Comparison of ENCODE assay signal across 1 cellular context in genomic region chr1:231240883-231241735, GRCh38.
TF ChIP-seq lines count a peak whose summit lies in the region.

GNPAT (plus strand) TSS chr1:231241212; CDS start chr1:231241379, 167 bp downstream.

TF ChIP-seq in HepG2, 621 proteins besides CTCF, POLR2A, EP300 and RAD21 (continued from another document and continues in another):
- TF ChIP-seq, protein P1, sequence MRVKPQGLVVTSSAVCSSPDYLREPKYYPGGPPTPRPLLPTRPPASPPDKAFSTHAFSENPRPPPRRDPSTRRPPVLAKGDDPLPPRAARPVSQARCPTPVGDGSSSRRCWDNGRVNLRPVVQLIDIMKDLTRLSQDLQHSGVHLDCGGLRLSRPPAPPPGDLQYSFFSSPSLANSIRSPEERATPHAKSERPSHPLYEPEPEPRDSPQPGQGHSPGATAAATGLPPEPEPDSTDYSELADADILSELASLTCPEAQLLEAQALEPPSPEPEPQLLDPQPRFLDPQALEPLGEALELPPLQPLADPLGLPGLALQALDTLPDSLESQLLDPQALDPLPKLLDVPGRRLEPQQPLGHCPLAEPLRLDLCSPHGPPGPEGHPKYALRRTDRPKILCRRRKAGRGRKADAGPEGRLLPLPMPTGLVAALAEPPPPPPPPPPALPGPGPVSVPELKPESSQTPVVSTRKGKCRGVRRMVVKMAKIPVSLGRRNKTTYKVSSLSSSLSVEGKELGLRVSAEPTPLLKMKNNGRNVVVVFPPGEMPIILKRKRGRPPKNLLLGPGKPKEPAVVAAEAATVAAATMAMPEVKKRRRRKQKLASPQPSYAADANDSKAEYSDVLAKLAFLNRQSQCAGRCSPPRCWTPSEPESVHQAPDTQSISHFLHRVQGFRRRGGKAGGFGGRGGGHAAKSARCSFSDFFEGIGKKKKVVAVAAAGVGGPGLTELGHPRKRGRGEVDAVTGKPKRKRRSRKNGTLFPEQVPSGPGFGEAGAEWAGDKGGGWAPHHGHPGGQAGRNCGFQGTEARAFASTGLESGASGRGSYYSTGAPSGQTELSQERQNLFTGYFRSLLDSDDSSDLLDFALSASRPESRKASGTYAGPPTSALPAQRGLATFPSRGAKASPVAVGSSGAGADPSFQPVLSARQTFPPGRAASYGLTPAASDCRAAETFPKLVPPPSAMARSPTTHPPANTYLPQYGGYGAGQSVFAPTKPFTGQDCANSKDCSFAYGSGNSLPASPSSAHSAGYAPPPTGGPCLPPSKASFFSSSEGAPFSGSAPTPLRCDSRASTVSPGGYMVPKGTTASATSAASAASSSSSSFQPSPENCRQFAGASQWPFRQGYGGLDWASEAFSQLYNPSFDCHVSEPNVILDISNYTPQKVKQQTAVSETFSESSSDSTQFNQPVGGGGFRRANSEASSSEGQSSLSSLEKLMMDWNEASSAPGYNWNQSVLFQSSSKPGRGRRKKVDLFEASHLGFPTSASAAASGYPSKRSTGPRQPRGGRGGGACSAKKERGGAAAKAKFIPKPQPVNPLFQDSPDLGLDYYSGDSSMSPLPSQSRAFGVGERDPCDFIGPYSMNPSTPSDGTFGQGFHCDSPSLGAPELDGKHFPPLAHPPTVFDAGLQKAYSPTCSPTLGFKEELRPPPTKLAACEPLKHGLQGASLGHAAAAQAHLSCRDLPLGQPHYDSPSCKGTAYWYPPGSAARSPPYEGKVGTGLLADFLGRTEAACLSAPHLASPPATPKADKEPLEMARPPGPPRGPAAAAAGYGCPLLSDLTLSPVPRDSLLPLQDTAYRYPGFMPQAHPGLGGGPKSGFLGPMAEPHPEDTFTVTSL (CRISPR knock-in tag; IDR thresholded peaks at IDR 0.05; ENCODE audit: borderline replicate concordance), result no peak
- no peak for TF ChIP-seq ZBTB7A (CRISPR knock-in tag; IDR thresholded peaks at IDR 0.05)
- TF ChIP-seq ZNF264 (CRISPR knock-in tag; IDR thresholded peaks at IDR 0.05), result no peak
- TF ChIP-seq TOE1 (CRISPR knock-in tag; IDR thresholded peaks at IDR 0.05), result 0 out of 2 replicates have a peak, but pooled peaks have one; percentile 32
- TF ChIP-seq MYC (CRISPR knock-in tag; IDR thresholded peaks at IDR 0.05; ENCODE audit: borderline replicate concordance), result peak; percentile 53; the same call in 1 of the 2 replicates
- no peak for TF ChIP-seq DNMT1 (CRISPR knock-in tag; IDR thresholded peaks at IDR 0.05)
- 0 out of 2 replicates have a peak, but pooled peaks have one; percentile 76 for TF ChIP-seq FOXO4 (CRISPR knock-in tag; conservative IDR thresholded peaks at IDR 0.05)
- no peak for TF ChIP-seq BCLAF1 (IDR thresholded peaks at IDR 0.05)
- TF ChIP-seq, protein P2, sequence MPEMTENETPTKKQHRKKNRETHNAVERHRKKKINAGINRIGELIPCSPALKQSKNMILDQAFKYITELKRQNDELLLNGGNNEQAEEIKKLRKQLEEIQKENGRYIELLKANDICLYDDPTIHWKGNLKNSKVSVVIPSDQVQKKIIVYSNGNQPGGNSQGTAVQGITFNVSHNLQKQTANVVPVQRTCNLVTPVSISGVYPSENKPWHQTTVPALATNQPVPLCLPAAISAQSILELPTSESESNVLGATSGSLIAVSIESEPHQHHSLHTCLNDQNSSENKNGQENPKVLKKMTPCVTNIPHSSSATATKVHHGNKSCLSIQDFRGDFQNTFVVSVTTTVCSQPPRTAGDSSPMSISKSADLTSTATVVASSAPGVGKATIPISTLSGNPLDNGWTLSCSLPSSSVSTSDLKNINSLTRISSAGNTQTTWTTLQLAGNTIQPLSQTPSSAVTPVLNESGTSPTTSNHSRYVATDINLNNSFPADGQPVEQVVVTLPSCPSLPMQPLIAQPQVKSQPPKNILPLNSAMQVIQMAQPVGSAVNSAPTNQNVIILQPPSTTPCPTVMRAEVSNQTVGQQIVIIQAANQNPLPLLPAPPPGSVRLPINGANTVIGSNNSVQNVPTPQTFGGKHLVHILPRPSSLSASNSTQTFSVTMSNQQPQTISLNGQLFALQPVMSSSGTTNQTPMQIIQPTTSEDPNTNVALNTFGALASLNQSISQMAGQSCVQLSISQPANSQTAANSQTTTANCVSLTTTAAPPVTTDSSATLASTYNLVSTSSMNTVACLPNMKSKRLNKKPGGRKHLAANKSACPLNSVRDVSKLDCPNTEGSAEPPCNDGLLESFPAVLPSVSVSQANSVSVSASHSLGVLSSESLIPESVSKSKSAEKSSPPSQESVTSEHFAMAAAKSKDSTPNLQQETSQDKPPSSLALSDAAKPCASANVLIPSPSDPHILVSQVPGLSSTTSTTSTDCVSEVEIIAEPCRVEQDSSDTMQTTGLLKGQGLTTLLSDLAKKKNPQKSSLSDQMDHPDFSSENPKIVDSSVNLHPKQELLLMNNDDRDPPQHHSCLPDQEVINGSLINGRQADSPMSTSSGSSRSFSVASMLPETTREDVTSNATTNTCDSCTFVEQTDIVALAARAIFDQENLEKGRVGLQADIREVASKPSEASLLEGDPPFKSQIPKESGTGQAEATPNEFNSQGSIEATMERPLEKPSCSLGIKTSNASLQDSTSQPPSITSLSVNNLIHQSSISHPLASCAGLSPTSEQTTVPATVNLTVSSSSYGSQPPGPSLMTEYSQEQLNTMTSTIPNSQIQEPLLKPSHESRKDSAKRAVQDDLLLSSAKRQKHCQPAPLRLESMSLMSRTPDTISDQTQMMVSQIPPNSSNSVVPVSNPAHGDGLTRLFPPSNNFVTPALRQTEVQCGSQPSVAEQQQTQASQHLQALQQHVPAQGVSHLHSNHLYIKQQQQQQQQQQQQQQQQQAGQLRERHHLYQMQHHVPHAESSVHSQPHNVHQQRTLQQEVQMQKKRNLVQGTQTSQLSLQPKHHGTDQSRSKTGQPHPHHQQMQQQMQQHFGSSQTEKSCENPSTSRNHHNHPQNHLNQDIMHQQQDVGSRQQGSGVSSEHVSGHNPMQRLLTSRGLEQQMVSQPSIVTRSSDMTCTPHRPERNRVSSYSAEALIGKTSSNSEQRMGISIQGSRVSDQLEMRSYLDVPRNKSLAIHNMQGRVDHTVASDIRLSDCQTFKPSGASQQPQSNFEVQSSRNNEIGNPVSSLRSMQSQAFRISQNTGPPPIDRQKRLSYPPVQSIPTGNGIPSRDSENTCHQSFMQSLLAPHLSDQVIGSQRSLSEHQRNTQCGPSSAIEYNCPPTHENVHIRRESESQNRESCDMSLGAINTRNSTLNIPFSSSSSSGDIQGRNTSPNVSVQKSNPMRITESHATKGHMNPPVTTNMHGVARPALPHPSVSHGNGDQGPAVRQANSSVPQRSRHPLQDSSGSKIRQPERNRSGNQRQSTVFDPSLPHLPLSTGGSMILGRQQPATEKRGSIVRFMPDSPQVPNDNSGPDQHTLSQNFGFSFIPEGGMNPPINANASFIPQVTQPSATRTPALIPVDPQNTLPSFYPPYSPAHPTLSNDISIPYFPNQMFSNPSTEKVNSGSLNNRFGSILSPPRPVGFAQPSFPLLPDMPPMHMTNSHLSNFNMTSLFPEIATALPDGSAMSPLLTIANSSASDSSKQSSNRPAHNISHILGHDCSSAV (CRISPR knock-in tag; IDR thresholded peaks at IDR 0.05; ENCODE audit: borderline replicate concordance), result no peak
- TF ChIP-seq ZNF674 (CRISPR knock-in tag; IDR thresholded peaks at IDR 0.05; ENCODE audit: low read depth), result no peak
- no peak for TF ChIP-seq SRSF9 (IDR thresholded peaks at IDR 0.05; ENCODE audit: borderline replicate concordance, insufficient read depth, low read depth, low read length, poor library complexity, severe bottlenecking)
- 0 out of 2 replicates have a peak, but pooled peaks have one; percentile 49 for TF ChIP-seq ZNF567 (CRISPR knock-in tag; IDR thresholded peaks at IDR 0.05; ENCODE audit: borderline replicate concordance)
- TF ChIP-seq SRSF1 (optimal IDR thresholded peaks at IDR 0.05; ENCODE audit: low read depth, low read length), result peak; percentile 85
- TF ChIP-seq, protein P3, sequence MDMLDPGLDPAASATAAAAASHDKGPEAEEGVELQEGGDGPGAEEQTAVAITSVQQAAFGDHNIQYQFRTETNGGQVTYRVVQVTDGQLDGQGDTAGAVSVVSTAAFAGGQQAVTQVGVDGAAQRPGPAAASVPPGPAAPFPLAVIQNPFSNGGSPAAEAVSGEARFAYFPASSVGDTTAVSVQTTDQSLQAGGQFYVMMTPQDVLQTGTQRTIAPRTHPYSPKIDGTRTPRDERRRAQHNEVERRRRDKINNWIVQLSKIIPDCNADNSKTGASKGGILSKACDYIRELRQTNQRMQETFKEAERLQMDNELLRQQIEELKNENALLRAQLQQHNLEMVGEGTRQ (IDR thresholded peaks at IDR 0.05; ENCODE audit: low read depth, low read length), result no peak
- TF ChIP-seq, protein P3 (CRISPR knock-in tag; IDR thresholded peaks at IDR 0.05; ENCODE audit: borderline replicate concordance), result no peak
- TF ChIP-seq, protein P4, sequence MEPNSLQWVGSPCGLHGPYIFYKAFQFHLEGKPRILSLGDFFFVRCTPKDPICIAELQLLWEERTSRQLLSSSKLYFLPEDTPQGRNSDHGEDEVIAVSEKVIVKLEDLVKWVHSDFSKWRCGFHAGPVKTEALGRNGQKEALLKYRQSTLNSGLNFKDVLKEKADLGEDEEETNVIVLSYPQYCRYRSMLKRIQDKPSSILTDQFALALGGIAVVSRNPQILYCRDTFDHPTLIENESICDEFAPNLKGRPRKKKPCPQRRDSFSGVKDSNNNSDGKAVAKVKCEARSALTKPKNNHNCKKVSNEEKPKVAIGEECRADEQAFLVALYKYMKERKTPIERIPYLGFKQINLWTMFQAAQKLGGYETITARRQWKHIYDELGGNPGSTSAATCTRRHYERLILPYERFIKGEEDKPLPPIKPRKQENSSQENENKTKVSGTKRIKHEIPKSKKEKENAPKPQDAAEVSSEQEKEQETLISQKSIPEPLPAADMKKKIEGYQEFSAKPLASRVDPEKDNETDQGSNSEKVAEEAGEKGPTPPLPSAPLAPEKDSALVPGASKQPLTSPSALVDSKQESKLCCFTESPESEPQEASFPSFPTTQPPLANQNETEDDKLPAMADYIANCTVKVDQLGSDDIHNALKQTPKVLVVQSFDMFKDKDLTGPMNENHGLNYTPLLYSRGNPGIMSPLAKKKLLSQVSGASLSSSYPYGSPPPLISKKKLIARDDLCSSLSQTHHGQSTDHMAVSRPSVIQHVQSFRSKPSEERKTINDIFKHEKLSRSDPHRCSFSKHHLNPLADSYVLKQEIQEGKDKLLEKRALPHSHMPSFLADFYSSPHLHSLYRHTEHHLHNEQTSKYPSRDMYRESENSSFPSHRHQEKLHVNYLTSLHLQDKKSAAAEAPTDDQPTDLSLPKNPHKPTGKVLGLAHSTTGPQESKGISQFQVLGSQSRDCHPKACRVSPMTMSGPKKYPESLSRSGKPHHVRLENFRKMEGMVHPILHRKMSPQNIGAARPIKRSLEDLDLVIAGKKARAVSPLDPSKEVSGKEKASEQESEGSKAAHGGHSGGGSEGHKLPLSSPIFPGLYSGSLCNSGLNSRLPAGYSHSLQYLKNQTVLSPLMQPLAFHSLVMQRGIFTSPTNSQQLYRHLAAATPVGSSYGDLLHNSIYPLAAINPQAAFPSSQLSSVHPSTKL (CRISPR knock-in tag; IDR thresholded peaks at IDR 0.05), result peak; percentile 36
- TF ChIP-seq ZNF256 (CRISPR knock-in tag; conservative IDR thresholded peaks at IDR 0.05), result no peak
- no peak for TF ChIP-seq ZNF180 (CRISPR knock-in tag; IDR thresholded peaks at IDR 0.05; ENCODE audit: borderline replicate concordance, low read depth)
- no peak for TF ChIP-seq ZNF558 (CRISPR knock-in tag; IDR thresholded peaks at IDR 0.05; ENCODE audit: borderline replicate concordance)
- 0 out of 2 replicates have a peak, but pooled peaks have one; percentile 60 for TF ChIP-seq ZSCAN30 (CRISPR knock-in tag; IDR thresholded peaks at IDR 0.05)
- no peak for TF ChIP-seq ZBTB10 (CRISPR knock-in tag; IDR thresholded peaks at IDR 0.05; ENCODE audit: borderline replicate concordance)
